Comparison of ENCODE assay signal across 8 cellular contexts in genomic region chr7:74409571-74409970, GRCh38. TPM values are rescaled to one million over a fixed set of nuclear protein-coding genes. Genes with fewer than 3 reads are reported as not detected.
"Had no signal": no experiment of that assay in that cellular context is flagged by ENCODE, and none has a peak within 500 bp of the region (broad histone marks: within the 10 kb centered on the region; RNA-seq: fewer than 3 reads in every experiment).

No MANE protein-coding gene starts in this region.

- H3K4me3 ChIP-seq: GM23248, HAP-1 had no signal

- H3K4me1 Mint-ChIP-seq: IgD-negative memory B cell had no signal

- H3K27me3 Mint-ChIP-seq: IgD-negative memory B cell had no signal

- ATAC-seq: HCT116 had no signal

- DNase-seq: GM23248, GOT3, H7, HFFc6 had no signal

- FAIRE-seq: HTR-8/SVneo had no signal

- H3K4me3 Mint-ChIP-seq: HFFc6 had no signal

- H3K9me3 Mint-ChIP-seq: HFFc6, IgD-negative memory B cell had no signal

- H3K27ac ChIP-seq: GM23248 had no signal

- H3K4me1 ChIP-seq: HAP-1 had no signal

- H3K36me3 Mint-ChIP-seq: IgD-negative memory B cell had no signal

- H3K9me3 ChIP-seq: HAP-1 had no signal

- H3K27ac Mint-ChIP-seq: HFFc6 had no signal

RNA-seq across cellular contexts. Expression of gene GTF2IRD1, which starts 44.1 kb away (rescaled TPM):
- polyA plus RNA-seq: IgD-negative memory B cell had no signal
